3 cellular contexts compared by ENCODE assay signal in the genomic region with DNA sequence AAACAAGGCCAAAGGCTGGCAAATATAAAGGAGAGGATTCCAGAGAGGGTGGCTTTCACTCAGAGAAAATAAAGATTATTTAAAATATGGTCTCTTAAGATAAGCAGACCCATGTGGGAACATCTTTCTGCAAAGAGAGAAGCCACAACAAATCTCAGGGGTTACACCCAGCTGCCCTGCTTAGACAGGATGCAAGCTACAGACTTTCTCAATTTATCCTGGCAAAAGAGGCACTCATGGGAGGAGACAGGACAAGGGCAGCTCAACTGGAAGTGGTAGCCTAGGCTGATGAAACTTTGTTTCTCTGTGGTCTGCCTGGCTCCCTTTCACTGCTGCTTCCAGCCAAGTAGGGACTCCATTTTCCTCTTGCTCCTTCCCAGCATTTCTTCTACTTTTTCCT.
TF ChIP-seq lines count a peak whose summit lies in the region.

No MANE protein-coding gene starts in this region.

TF ChIP-seq in A549, 52 proteins besides CTCF, POLR2A, EP300 and RAD21:
- TF ChIP-seq, protein P1, sequence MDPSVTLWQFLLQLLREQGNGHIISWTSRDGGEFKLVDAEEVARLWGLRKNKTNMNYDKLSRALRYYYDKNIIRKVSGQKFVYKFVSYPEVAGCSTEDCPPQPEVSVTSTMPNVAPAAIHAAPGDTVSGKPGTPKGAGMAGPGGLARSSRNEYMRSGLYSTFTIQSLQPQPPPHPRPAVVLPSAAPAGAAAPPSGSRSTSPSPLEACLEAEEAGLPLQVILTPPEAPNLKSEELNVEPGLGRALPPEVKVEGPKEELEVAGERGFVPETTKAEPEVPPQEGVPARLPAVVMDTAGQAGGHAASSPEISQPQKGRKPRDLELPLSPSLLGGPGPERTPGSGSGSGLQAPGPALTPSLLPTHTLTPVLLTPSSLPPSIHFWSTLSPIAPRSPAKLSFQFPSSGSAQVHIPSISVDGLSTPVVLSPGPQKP (IDR thresholded peaks at IDR 0.05; ENCODE audit: low read depth, low read length): no peak
- TF ChIP-seq MAFK (IDR thresholded peaks at IDR 0.05; ENCODE audit: partially characterized antibody) (no peak), PHF8 (IDR thresholded peaks at IDR 0.05; ENCODE audit: borderline replicate concordance, low read depth) (no peak), ZSCAN20 (CRISPR knock-in tag; IDR thresholded peaks at IDR 0.05) (no peak), RARB (CRISPR knock-in tag; IDR thresholded peaks at IDR 0.05) (no peak), ATOH8 (CRISPR knock-in tag; IDR thresholded peaks at IDR 0.05; ENCODE audit: low read depth) (no peak), FOSB (CRISPR knock-in tag; IDR thresholded peaks at IDR 0.05) (no peak)

TF ChIP-seq in GM23338, 12 proteins besides CTCF, POLR2A, EP300 and RAD21:
- no peak for TF ChIP-seq ZNF114 (CRISPR knock-in tag; IDR thresholded peaks at IDR 0.05)

TF ChIP-seq in K562, 482 proteins besides CTCF, POLR2A, EP300 and RAD21:
- TF ChIP-seq TAL1 (IDR thresholded peaks at IDR 0.05) (peak; percentile 36; the same call in 1 of the 2 replicates), TCF3 (CRISPR knock-in tag; IDR thresholded peaks at IDR 0.05) (peak; percentile 69), SMAD4 (CRISPR knock-in tag; conservative IDR thresholded peaks at IDR 0.05) (0 out of 2 replicates have a peak, but pooled peaks have one; percentile 20), ZNF324 (CRISPR knock-in tag; IDR thresholded peaks at IDR 0.05) (no peak), NFXL1 (CRISPR knock-in tag; IDR thresholded peaks at IDR 0.05) (no peak), TEAD4 (IDR thresholded peaks at IDR 0.05; ENCODE audit: low read length) (peak; percentile 45; the same call in 1 of the 2 replicates), TEAD4 (CRISPR knock-in tag; IDR thresholded peaks at IDR 0.05; ENCODE audit: borderline replicate concordance) (no peak), ZNF121 (CRISPR knock-in tag; conservative IDR thresholded peaks at IDR 0.05) (no peak), KDM1A (IDR thresholded peaks at IDR 0.05) (peak; percentile 17 to 70; a peak in 1 of 4 replicates), ARID1B (IDR thresholded peaks at IDR 0.05) (peak; percentile 33; the same call in 1 of the 2 replicates), CBFA2T3 (IDR thresholded peaks at IDR 0.05) (peak; percentile 61)
